1 cellular context compared by ENCODE assay signal in the genomic region with DNA sequence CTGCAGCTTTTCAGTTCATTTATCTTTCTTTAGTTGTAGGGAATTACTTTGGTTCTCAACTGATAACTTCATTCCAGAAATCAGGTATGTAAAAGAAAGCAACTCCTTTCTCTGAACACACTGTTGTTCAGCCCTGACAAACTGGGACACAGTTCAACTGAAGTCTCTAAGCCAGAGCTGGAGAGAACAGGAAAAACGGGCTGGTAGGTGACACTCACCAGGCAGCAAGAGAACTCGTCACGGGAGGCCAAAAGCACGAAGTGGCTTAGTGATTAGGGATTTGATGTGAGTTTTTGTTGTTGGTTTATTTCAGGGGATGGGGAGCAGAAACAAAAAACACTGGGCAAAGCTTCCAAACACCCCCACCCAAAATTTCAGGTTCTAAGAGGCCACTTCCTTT.
TF ChIP-seq lines count a peak whose summit lies in the region.

No MANE protein-coding gene starts in this region.

TF ChIP-seq in GM23338, 12 proteins besides CTCF, POLR2A, EP300 and RAD21 (continued from another document):
- TF ChIP-seq, protein P1, sequence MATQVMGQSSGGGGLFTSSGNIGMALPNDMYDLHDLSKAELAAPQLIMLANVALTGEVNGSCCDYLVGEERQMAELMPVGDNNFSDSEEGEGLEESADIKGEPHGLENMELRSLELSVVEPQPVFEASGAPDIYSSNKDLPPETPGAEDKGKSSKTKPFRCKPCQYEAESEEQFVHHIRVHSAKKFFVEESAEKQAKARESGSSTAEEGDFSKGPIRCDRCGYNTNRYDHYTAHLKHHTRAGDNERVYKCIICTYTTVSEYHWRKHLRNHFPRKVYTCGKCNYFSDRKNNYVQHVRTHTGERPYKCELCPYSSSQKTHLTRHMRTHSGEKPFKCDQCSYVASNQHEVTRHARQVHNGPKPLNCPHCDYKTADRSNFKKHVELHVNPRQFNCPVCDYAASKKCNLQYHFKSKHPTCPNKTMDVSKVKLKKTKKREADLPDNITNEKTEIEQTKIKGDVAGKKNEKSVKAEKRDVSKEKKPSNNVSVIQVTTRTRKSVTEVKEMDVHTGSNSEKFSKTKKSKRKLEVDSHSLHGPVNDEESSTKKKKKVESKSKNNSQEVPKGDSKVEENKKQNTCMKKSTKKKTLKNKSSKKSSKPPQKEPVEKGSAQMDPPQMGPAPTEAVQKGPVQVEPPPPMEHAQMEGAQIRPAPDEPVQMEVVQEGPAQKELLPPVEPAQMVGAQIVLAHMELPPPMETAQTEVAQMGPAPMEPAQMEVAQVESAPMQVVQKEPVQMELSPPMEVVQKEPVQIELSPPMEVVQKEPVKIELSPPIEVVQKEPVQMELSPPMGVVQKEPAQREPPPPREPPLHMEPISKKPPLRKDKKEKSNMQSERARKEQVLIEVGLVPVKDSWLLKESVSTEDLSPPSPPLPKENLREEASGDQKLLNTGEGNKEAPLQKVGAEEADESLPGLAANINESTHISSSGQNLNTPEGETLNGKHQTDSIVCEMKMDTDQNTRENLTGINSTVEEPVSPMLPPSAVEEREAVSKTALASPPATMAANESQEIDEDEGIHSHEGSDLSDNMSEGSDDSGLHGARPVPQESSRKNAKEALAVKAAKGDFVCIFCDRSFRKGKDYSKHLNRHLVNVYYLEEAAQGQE (IDR thresholded peaks at IDR 0.05; ENCODE audit: unreplicated experiment): no peak
- TF ChIP-seq EZH2phosphoT487 (IDR thresholded peaks at IDR 0.05; ENCODE audit: unreplicated experiment) (no peak), ZNF331 (CRISPR knock-in tag; IDR thresholded peaks at IDR 0.05; ENCODE audit: low read depth) (no peak), NANOG (IDR thresholded peaks at IDR 0.05; ENCODE audit: borderline replicate concordance) (no peak), JUNB (IDR thresholded peaks at IDR 0.05; ENCODE audit: unreplicated experiment) (no peak), CREB1 (CRISPR knock-in tag; IDR thresholded peaks at IDR 0.05; ENCODE audit: low read depth) (no peak)
- TF ChIP-seq, protein P2, sequence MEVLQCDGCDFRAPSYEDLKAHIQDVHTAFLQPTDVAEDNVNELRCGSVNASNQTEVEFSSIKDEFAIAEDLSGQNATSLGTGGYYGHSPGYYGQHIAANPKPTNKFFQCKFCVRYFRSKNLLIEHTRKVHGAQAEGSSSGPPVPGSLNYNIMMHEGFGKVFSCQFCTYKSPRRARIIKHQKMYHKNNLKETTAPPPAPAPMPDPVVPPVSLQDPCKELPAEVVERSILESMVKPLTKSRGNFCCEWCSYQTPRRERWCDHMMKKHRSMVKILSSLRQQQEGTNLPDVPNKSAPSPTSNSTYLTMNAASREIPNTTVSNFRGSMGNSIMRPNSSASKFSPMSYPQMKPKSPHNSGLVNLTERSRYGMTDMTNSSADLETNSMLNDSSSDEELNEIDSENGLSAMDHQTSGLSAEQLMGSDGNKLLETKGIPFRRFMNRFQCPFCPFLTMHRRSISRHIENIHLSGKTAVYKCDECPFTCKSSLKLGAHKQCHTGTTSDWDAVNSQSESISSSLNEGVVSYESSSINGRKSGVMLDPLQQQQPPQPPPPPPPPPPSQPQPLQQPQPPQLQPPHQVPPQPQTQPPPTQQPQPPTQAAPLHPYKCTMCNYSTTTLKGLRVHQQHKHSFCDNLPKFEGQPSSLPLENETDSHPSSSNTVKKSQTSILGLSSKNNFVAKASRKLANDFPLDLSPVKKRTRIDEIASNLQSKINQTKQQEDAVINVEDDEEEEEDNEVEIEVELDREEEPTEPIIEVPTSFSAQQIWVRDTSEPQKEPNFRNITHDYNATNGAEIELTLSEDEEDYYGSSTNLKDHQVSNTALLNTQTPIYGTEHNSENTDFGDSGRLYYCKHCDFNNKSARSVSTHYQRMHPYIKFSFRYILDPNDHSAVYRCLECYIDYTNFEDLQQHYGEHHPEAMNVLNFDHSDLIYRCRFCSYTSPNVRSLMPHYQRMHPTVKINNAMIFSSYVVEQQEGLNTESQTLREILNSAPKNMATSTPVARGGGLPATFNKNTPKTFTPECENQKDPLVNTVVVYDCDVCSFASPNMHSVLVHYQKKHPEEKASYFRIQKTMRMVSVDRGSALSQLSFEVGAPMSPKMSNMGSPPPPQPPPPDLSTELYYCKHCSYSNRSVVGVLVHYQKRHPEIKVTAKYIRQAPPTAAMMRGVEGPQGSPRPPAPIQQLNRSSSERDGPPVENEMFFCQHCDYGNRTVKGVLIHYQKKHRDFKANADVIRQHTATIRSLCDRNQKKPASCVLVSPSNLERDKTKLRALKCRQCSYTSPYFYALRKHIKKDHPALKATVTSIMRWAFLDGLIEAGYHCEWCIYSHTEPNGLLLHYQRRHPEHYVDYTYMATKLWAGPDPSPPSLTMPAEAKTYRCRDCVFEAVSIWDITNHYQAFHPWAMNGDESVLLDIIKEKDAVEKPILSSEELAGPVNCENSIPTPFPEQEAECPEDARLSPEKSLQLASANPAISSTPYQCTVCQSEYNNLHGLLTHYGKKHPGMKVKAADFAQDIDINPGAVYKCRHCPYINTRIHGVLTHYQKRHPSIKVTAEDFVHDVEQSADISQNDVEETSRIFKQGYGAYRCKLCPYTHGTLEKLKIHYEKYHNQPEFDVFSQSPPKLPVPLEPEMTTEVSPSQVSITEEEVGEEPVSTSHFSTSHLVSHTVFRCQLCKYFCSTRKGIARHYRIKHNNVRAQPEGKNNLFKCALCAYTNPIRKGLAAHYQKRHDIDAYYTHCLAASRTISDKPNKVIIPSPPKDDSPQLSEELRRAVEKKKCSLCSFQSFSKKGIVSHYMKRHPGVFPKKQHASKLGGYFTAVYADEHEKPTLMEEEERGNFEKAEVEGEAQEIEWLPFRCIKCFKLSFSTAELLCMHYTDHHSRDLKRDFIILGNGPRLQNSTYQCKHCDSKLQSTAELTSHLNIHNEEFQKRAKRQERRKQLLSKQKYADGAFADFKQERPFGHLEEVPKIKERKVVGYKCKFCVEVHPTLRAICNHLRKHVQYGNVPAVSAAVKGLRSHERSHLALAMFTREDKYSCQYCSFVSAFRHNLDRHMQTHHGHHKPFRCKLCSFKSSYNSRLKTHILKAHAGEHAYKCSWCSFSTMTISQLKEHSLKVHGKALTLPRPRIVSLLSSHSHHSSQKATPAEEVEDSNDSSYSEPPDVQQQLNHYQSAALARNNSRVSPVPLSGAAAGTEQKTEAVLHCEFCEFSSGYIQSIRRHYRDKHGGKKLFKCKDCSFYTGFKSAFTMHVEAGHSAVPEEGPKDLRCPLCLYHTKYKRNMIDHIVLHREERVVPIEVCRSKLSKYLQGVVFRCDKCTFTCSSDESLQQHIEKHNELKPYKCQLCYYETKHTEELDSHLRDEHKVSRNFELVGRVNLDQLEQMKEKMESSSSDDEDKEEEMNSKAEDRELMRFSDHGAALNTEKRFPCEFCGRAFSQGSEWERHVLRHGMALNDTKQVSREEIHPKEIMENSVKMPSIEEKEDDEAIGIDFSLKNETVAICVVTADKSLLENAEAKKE (CRISPR knock-in tag; IDR thresholded peaks at IDR 0.05): no peak
- TF ChIP-seq, protein P3, sequence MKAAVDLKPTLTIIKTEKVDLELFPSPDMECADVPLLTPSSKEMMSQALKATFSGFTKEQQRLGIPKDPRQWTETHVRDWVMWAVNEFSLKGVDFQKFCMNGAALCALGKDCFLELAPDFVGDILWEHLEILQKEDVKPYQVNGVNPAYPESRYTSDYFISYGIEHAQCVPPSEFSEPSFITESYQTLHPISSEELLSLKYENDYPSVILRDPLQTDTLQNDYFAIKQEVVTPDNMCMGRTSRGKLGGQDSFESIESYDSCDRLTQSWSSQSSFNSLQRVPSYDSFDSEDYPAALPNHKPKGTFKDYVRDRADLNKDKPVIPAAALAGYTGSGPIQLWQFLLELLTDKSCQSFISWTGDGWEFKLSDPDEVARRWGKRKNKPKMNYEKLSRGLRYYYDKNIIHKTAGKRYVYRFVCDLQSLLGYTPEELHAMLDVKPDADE (IDR thresholded peaks at IDR 0.05): no peak
